ENCODE assay signal across 8 cellular contexts in genomic region chr1:151024540-151025146, GRCh38. TPM values are rescaled to one million over a fixed set of nuclear protein-coding genes. Genes with fewer than 3 reads are reported as not detected.
A peak's percentile ranks its signal among the peaks of the same experiment; 100 is the strongest.
DNase-seq lines count a peak whose midpoint lies in the region; ATAC-seq and TF ChIP-seq lines count a peak whose summit lies in the region.

No MANE protein-coding gene starts in this region.

- H3K9me3 ChIP-seq in Karpas-422 (ENCODE audit: low read length) (no peaks in the 10 kb centered on the region), gastroesophageal sphincter (no peaks in the 10 kb centered on the region), thoracic aorta (no peaks in the 10 kb centered on the region)

- H3K4me1 Mint-ChIP-seq in osteocyte (ENCODE audit: unreplicated experiment): no peaks in the 10 kb centered on the region

- ATAC-seq in gastroesophageal sphincter (peak; percentile 94), thoracic aorta (ENCODE audit: insufficient number of reproducible peaks, low FRiP score, low read depth) (peak; percentile 83)

- no peak overlapping the region for H3K27ac Mint-ChIP-seq in osteocyte (ENCODE audit: unreplicated experiment)

- H4K20me1 ChIP-seq in Karpas-422 (ENCODE audit: insufficient read depth, low read depth, low read length): no peaks in the 10 kb centered on the region

- no peak for TF ChIP-seq EP300 in gastroesophageal sphincter (IDR thresholded peaks at IDR 0.05)

- no peak overlapping the region for H3K9ac ChIP-seq in Karpas-422 (ENCODE audit: low read length)

- H3K4me1 ChIP-seq in Karpas-422 (ENCODE audit: low read length) (no peaks in the 10 kb centered on the region), gastroesophageal sphincter (peaks cover 0 to 12% (median 0%) of the 10 kb centered on the region in 3 donors), thoracic aorta (ENCODE audit: control insufficient read depth in 1 of 2, low read depth in 2 of 2) (peaks cover 0 to 3% of the 10 kb centered on the region in 2 donors)

- DNase-seq in DMS53 treated with DMSO at 0.1 percent for 48 hours (lab: John Stamatoyannopoulos, UW; ENCODE audit: unreplicated experiment) (peak; percentile 59), Karpas-422 (peak; percentile 92), SHP77 (lab: John Stamatoyannopoulos, UW) (peak; percentile 70 to 83), osteocyte (ENCODE audit: extremely low spot score, unreplicated experiment) (peak; percentile 89), thoracic aorta (ENCODE audit: low spot score) (peak; percentile 68), cerebellar nuclear complex (lab: John Stamatoyannopoulos, UW) (no peak)
- peak; percentile 92 for DNase-seq in activated effector memory CD4-positive, alpha-beta T cell treated with anti-CD3 and anti-CD28 coated beads, Interleukin-2, amount 50 U/mL, for 16 hours

- no peak overlapping the region for H3K27ac ChIP-seq in Karpas-422 (ENCODE audit: low read length)
- H3K27ac ChIP-seq in gastroesophageal sphincter: peak overlapping the region in 3 of 4 donors; percentile 9 to 45 (median 36)
- peak overlapping the region; percentile 13 to 14 for H3K27ac ChIP-seq in thoracic aorta

- H3K27me3 ChIP-seq in Karpas-422 (ENCODE audit: low read length) (no peaks in the 10 kb centered on the region), gastroesophageal sphincter (no peaks in the 10 kb centered on the region), thoracic aorta (replicated peaks; ENCODE audit: insufficient read depth) (no peaks in the 10 kb centered on the region)

- no peaks in the 10 kb centered on the region for H3K9me2 ChIP-seq in Karpas-422 (replicated peaks; ENCODE audit: insufficient read depth, low read length)

- no peak for TF ChIP-seq POLR2A in gastroesophageal sphincter (IDR thresholded peaks at IDR 0.05)

- H3K4me2 ChIP-seq in Karpas-422 (ENCODE audit: low read depth, low read length, poor library complexity, severe bottlenecking): no peak overlapping the region

- TF ChIP-seq CTCF in gastroesophageal sphincter (IDR thresholded peaks at IDR 0.05) (peak in 3 of 4 experiments; percentile 76 to 85 (median 78)), osteocyte (IDR thresholded peaks at IDR 0.05) (peak; percentile 70), thoracic aorta (IDR thresholded peaks at IDR 0.05) (peak; percentile 66)

- no peak overlapping the region for H3K4me3 Mint-ChIP-seq in osteocyte (ENCODE audit: unreplicated experiment)

- no peaks in the 10 kb centered on the region for H3K9me3 Mint-ChIP-seq in osteocyte (ENCODE audit: unreplicated experiment)

- H2AFZ ChIP-seq in Karpas-422 (ENCODE audit: low read length): no peak overlapping the region

- H3K4me3 ChIP-seq in Karpas-422 (ENCODE audit: low read length) (no peak overlapping the region), gastroesophageal sphincter (no peak overlapping the region), thoracic aorta (no peak overlapping the region)

- no peaks in the 10 kb centered on the region for H3K27me3 Mint-ChIP-seq in osteocyte (ENCODE audit: unreplicated experiment)

- H3K36me3 ChIP-seq in Karpas-422 (ENCODE audit: insufficient read depth, low read length) (peaks cover 13% of the 10 kb centered on the region; the same call in 1 of the 2 replicates), gastroesophageal sphincter (peaks cover 0 to 73% of the 10 kb centered on the region in 2 donors), thoracic aorta (peaks cover 30% of the 10 kb centered on the region)

- H3K79me2 ChIP-seq in Karpas-422 (ENCODE audit: low read length): no peaks in the 10 kb centered on the region

- WGBS in gastroesophageal sphincter (ENCODE audit: low coverage in 1 of 2), 2 donors: 0 to 44% methylated on average over 1 of the region's 6 CpGs

- H3K36me3 Mint-ChIP-seq in osteocyte (ENCODE audit: unreplicated experiment): peaks cover 25% of the 10 kb centered on the region

RNA-seq across cellular contexts. Expression of gene BNIPL, which starts 11.7 kb away (rescaled TPM):
- total RNA-seq in Karpas-422 (2014; rRNA removed; shearing (Covaris generic); ENCODE audit: low replicate concordance): 0.63 and 1.4 TPM in 2 replicates
- 1 to 10 TPM in 1 of 4 donors, under 1 TPM in 3; 0.13 to 6.1 (median 0.70) TPM for total RNA-seq in gastroesophageal sphincter
- total RNA-seq in osteocyte: 0.55 and 0.81 TPM in 2 replicates
- total RNA-seq in thoracic aorta: 1 to 10 TPM in 1 of 2 donors, under 1 TPM in 1; 0.14 to 2.6 TPM

RNA-seq across cellular contexts. Expression of gene PRUNE1, which starts 16.4 kb away (rescaled TPM):
- 28.8 and 35.0 TPM in 2 replicates for total RNA-seq in Karpas-422 (2014; rRNA removed; shearing (Covaris generic); ENCODE audit: low replicate concordance)
- total RNA-seq in gastroesophageal sphincter (10 to 100 TPM; 24.2 to 28.9 (median 26.7) TPM), osteocyte (18.2 and 20.5 TPM in 2 replicates), thoracic aorta (10 to 100 TPM; 16.5 to 21.3 TPM)

RNA-seq across cellular contexts. Expression of gene MINDY1, which starts 17.9 kb away (rescaled TPM):
- total RNA-seq in Karpas-422 (2014; rRNA removed; shearing (Covaris generic); ENCODE audit: low replicate concordance): 9.9 and 13.0 TPM in 2 replicates
- total RNA-seq in gastroesophageal sphincter: 10 to 100 TPM; 21.2 to 39.2 (median 33.2) TPM
- total RNA-seq in osteocyte: 22.2 and 24.3 TPM in 2 replicates
- 10 to 100 TPM; 16.9 to 28.3 TPM for total RNA-seq in thoracic aorta

RNA-seq across cellular contexts. Expression of gene C1orf56, which starts 22.9 kb away (rescaled TPM):
- total RNA-seq in Karpas-422 (2014; rRNA removed; shearing (Covaris generic); ENCODE audit: low replicate concordance): 2.5 and 4.6 TPM in 2 replicates
- total RNA-seq in gastroesophageal sphincter (1 to 10 TPM; 3.7 to 9.8 (median 7.0) TPM), osteocyte (4.7 and 5.2 TPM in 2 replicates), thoracic aorta (1 to 10 TPM; 5.0 to 5.3 TPM)

RNA-seq across cellular contexts. Expression of gene CDC42SE1, which starts 34.8 kb away (rescaled TPM):
- total RNA-seq in Karpas-422 (2014; rRNA removed; shearing (Covaris generic); ENCODE audit: low replicate concordance): 90.8 and 100 TPM in 2 replicates
- total RNA-seq in gastroesophageal sphincter (10 to 100 TPM; 51.2 to 56.0 (median 54.4) TPM), osteocyte (67.1 and 69.9 TPM in 2 replicates), thoracic aorta (100 to 1,000 TPM in 1 of 2 donors, 10 to 100 TPM in 1; 66.2 to 134 TPM)

Comparison
In these comparisons a context has a peak if more than half of its experiments do, and no peak if none do; other contexts are left out.
1. DNase-seq: peak in DMS53 treated with DMSO at 0.1 percent for 48 hours (single experiment), Karpas-422 (single experiment), SHP77 (2 of 2), activated effector memory CD4-positive, alpha-beta T cell treated with anti-CD3 and anti-CD28 coated beads, Interleukin-2, amount 50 U/mL, for 16 hours (single experiment), osteocyte (single experiment) and thoracic aorta (single experiment); none in cerebellar nuclear complex (0 of 2).
2. Peak in every context shown above with its lines, with median percentiles within 50 percentile points of each other: CTCF ChIP-seq.